ENCODE assay signal across 11 cellular contexts in the genomic region with DNA sequence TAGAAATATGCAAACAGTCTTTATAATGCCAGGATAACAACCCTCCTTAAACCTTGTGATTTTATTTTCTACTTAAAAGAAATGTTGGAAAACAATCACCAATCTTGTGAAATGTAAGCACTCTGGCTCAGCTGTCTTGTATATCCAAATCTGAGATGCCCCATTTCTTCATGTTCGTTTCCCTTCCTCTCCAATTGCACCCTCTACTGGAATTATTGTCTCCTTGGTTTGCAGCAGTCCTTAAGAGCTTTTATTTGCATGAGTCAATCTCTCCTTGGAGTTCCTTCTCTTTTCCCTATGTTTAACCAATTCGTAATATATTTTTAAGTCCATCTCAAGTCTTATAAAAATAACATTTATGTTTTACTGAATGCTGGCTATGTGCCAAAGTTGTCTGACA.
A peak's percentile ranks its signal among the peaks of the same experiment; 100 is the strongest.
DNase-seq lines count a peak whose midpoint lies in the region; ATAC-seq and TF ChIP-seq lines count a peak whose summit lies in the region.
"Had no signal": no experiment of that assay in that cellular context is flagged by ENCODE, and none has a peak within 500 bp of the region (broad histone marks: within the 10 kb centered on the region; RNA-seq: fewer than 3 reads in every experiment).

No MANE protein-coding gene starts in this region.

- TF ChIP-seq CTCF in AG10803 (conservative IDR thresholded peaks at IDR 0.05; ENCODE audit: low read length) (peak; percentile 76), LNCAP (IDR thresholded peaks at IDR 0.05) (peak; percentile 70), OCI-LY3 (IDR thresholded peaks at IDR 0.05; ENCODE audit: low read depth, low read length) (peak; percentile 48), epithelial cell of esophagus (IDR thresholded peaks at IDR 0.05; ENCODE audit: insufficient read depth, low read depth, low read length, missing control alignments) (no peak), brain microvascular endothelial cell (IDR thresholded peaks at IDR 0.05; ENCODE audit: low read depth, low read length, missing control alignments) (no peak)

- H3K9me3 ChIP-seq in OCI-LY3 (ENCODE audit: insufficient read depth, low read length): no peaks in the 10 kb centered on the region
- H3K9me3 ChIP-seq: Caco-2, MG63 had no signal

- H3K4me2 ChIP-seq in OCI-LY3 (ENCODE audit: low read length): no peak overlapping the region

- H3K79me2 ChIP-seq in OCI-LY3 (ENCODE audit: low read length): no peaks in the 10 kb centered on the region

- in situ Hi-C loops in brain microvascular endothelial cell (cut with HindIII; ENCODE audit: low pct_ligation_motif_present, low sequenced_read_pairs): no loop called here

- ATAC-seq in GM21737 (IDR thresholded peaks at IDR 0.05; ENCODE audit: unreplicated experiment): no peak
- no peak for ATAC-seq in HG03159 (IDR thresholded peaks at IDR 0.05; ENCODE audit: unreplicated experiment)

- no peak overlapping the region for H3K27ac ChIP-seq in OCI-LY3 (ENCODE audit: low read length)
- H3K27ac ChIP-seq in brain microvascular endothelial cell: no peak overlapping the region

- H3K27me3 ChIP-seq in OCI-LY3 (ENCODE audit: low read depth, low read length): no peaks in the 10 kb centered on the region
- H3K27me3 ChIP-seq in brain microvascular endothelial cell (replicated peaks): no peaks in the 10 kb centered on the region
- H3K27me3 ChIP-seq: MG63 had no signal

- H3K4me1 ChIP-seq in OCI-LY3 (ENCODE audit: low read length): peaks cover 6% of the 10 kb centered on the region; the same call in 1 of the 2 replicates
- H3K4me1 ChIP-seq: Caco-2 had no signal

- H3K9ac ChIP-seq in OCI-LY3 (ENCODE audit: low read length): no peak overlapping the region

- H3K4me3 ChIP-seq in AG10803 (ENCODE audit: low read length) (no peak overlapping the region), OCI-LY3 (ENCODE audit: low read length) (no peak overlapping the region), epithelial cell of esophagus (ENCODE audit: low read length) (no peak overlapping the region), brain microvascular endothelial cell (ENCODE audit: low read depth, low read length) (no peak overlapping the region)
- H3K4me3 ChIP-seq: MG63 had no signal

- H4K20me1 ChIP-seq in OCI-LY3 (ENCODE audit: insufficient read depth, low read length): no peaks in the 10 kb centered on the region

- H3K36me3 ChIP-seq in OCI-LY3 (replicated peaks; ENCODE audit: low read depth, low read length) (no peaks in the 10 kb centered on the region), brain microvascular endothelial cell (replicated peaks) (no peaks in the 10 kb centered on the region)
- H3K36me3 ChIP-seq: MG63 had no signal

- DNase-seq in AG10803 (ENCODE audit: low read depth) (peak; percentile 83), epithelial cell of esophagus (ENCODE audit: low read depth) (peak; percentile 7), brain microvascular endothelial cell (no peak), NCI-H510A (lab: John Stamatoyannopoulos, UW) (no peak)
- DNase-seq: MG63, posterior cingulate gyrus had no signal

- no peak overlapping the region for H2AFZ ChIP-seq in OCI-LY3 (ENCODE audit: low read depth, low read length)

Comparison
In these comparisons a context has a peak if more than half of its experiments do, and no peak if none do; other contexts are left out.
1. DNase-seq: peak in AG10803 (single experiment) and epithelial cell of esophagus (single experiment); none in brain microvascular endothelial cell (single experiment) and NCI-H510A (single experiment).
2. CTCF ChIP-seq: peak in AG10803 (single experiment), LNCAP (single experiment) and OCI-LY3 (single experiment); none in epithelial cell of esophagus (single experiment) and brain microvascular endothelial cell (single experiment).